In genomic region chr6:157095084-157095483, GRCh38 we compare ENCODE assay signal across 18 cellular contexts.
DNase-seq lines count a peak whose midpoint lies in the region; ATAC-seq and TF ChIP-seq lines count a peak whose summit lies in the region.
"Had no signal": no experiment of that assay in that cellular context is flagged by ENCODE, and none has a peak within 500 bp of the region (broad histone marks: within the 10 kb centered on the region; RNA-seq: fewer than 3 reads in every experiment).

No MANE protein-coding gene starts in this region.

- no peaks in the 10 kb centered on the region for H3K27me3 Mint-ChIP-seq in CD8-positive, alpha-beta T cell (ENCODE audit: low read depth)
- H3K27me3 Mint-ChIP-seq in activated B cell treated with CpG ODN at 0.5 μM for 24 hours (no peaks in the 10 kb centered on the region), memory B cell (no peaks in the 10 kb centered on the region), progenitor cell of endocrine pancreas (no peaks in the 10 kb centered on the region)

- peaks cover 11% of the 10 kb centered on the region for H3K4me1 ChIP-seq in CD8-positive, alpha-beta T cell (ENCODE audit: insufficient read depth, low read length)
- H3K4me1 ChIP-seq: SJCRH30 had no signal

- peaks cover 46% of the 10 kb centered on the region for H3K36me3 Mint-ChIP-seq in CD8-positive, alpha-beta T cell
- H3K36me3 Mint-ChIP-seq in activated B cell treated with CpG ODN at 0.5 μM for 24 hours (ENCODE audit: low read depth) (peaks cover 52% of the 10 kb centered on the region), memory B cell (peaks cover 22% of the 10 kb centered on the region), progenitor cell of endocrine pancreas (ENCODE audit: insufficient read depth) (peaks cover 9% of the 10 kb centered on the region)

- no peaks in the 10 kb centered on the region for H3K9me3 Mint-ChIP-seq in CD8-positive, alpha-beta T cell
- H3K9me3 Mint-ChIP-seq in activated B cell treated with CpG ODN at 0.5 μM for 24 hours, result no peaks in the 10 kb centered on the region
- H3K9me3 Mint-ChIP-seq in memory B cell, result no peaks in the 10 kb centered on the region
- no peaks in the 10 kb centered on the region for H3K9me3 Mint-ChIP-seq in progenitor cell of endocrine pancreas (ENCODE audit: low read depth)
- H3K9me3 Mint-ChIP-seq: CD14-positive monocyte had no signal

- H3K36me3 ChIP-seq in CD8-positive, alpha-beta T cell (ENCODE audit: insufficient read depth, low read length), result no peaks in the 10 kb centered on the region

- CTCF ChIA-PET in CD8-positive, alpha-beta T cell (lab: Charles Lee), result no interaction called here
- CTCF ChIA-PET in activated B cell treated with CpG ODN at 0.5 μM for 24 hours (lab: Charles Lee), result interaction anchor here (2.2 kb wide), 1 partner anchor 60 kb away, joined by 6 read pairs; no protein-coding TSS in a partner anchor

- peaks cover 40% of the 10 kb centered on the region for H3K4me1 Mint-ChIP-seq in CD8-positive, alpha-beta T cell (ENCODE audit: low read depth)
- peaks cover 62% of the 10 kb centered on the region for H3K4me1 Mint-ChIP-seq in activated B cell treated with CpG ODN at 0.5 μM for 24 hours
- H3K4me1 Mint-ChIP-seq in memory B cell, result peaks cover 33% of the 10 kb centered on the region
- peaks cover 62% of the 10 kb centered on the region for H3K4me1 Mint-ChIP-seq in progenitor cell of endocrine pancreas (ENCODE audit: low read depth)

- no peak for ATAC-seq in CD8-positive, alpha-beta T cell
- no peak for ATAC-seq in activated B cell treated with CpG ODN at 0.5 μM for 24 hours (ENCODE audit: low read depth)
- ATAC-seq in memory B cell (ENCODE audit: low read depth), result no peak
- ATAC-seq in HG03097 (IDR thresholded peaks at IDR 0.05; ENCODE audit: low FRiP score, unreplicated experiment), result no peak
- ATAC-seq: Panc1 had no signal

- POLR2A ChIA-PET in CD8-positive, alpha-beta T cell (lab: Charles Lee), result no interaction called here
- POLR2A ChIA-PET in activated B cell treated with CpG ODN at 0.5 μM for 24 hours (lab: Charles Lee), result no interaction called here

- no peak overlapping the region for H3K4me3 Mint-ChIP-seq in CD8-positive, alpha-beta T cell
- H3K4me3 Mint-ChIP-seq in activated B cell treated with CpG ODN at 0.5 μM for 24 hours (no peak overlapping the region), memory B cell (no peak overlapping the region), progenitor cell of endocrine pancreas (ENCODE audit: low read depth) (no peak overlapping the region)
- H3K4me3 Mint-ChIP-seq: CD14-positive monocyte had no signal

- H3K27ac Mint-ChIP-seq in CD8-positive, alpha-beta T cell, result peak overlapping the region; percentile 84
- peak overlapping the region; percentile 47 for H3K27ac Mint-ChIP-seq in activated B cell treated with CpG ODN at 0.5 μM for 24 hours
- peak overlapping the region; percentile 75 for H3K27ac Mint-ChIP-seq in memory B cell
- H3K27ac Mint-ChIP-seq in progenitor cell of endocrine pancreas, result peak overlapping the region; percentile 63
- H3K27ac Mint-ChIP-seq: CD14-positive monocyte had no signal

- no peak for TF ChIP-seq CTCF in CD8-positive, alpha-beta T cell (IDR thresholded peaks at IDR 0.05)
- TF ChIP-seq CTCF in activated B cell treated with CpG ODN at 0.5 μM for 24 hours (IDR thresholded peaks at IDR 0.05) (no peak), progenitor cell of endocrine pancreas (IDR thresholded peaks at IDR 0.05; ENCODE audit: unreplicated experiment) (no peak)

- H3K27me3 ChIP-seq in CD8-positive, alpha-beta T cell (ENCODE audit: insufficient read depth, low read length), result no peaks in the 10 kb centered on the region
- H3K27me3 ChIP-seq: SJCRH30 had no signal

- H3K9me3 ChIP-seq in CD8-positive, alpha-beta T cell (ENCODE audit: low read length), result no peaks in the 10 kb centered on the region
- H3K9me3 ChIP-seq: Caco-2, SJCRH30 had no signal

- H3K27ac ChIP-seq in CD8-positive, alpha-beta T cell (ENCODE audit: low read depth, low read length), result no peak overlapping the region
- H3K27ac ChIP-seq: SJCRH30 had no signal

- H3K4me3 ChIP-seq in CD8-positive, alpha-beta T cell (ENCODE audit: low read depth, low read length), result no peak overlapping the region
- H3K4me3 ChIP-seq: SJCRH30 had no signal

- DNase-seq in CD8-positive, alpha-beta T cell, result no peak
- no peak for DNase-seq in activated B cell treated with CpG ODN at 0.5 μM for 24 hours
- no peak for DNase-seq in memory B cell (ENCODE audit: low spot score in 2 of 2)
- no peak for DNase-seq in progenitor cell of endocrine pancreas (ENCODE audit: low spot score, unreplicated experiment)
- no peak for DNase-seq in NCI-H510A (lab: John Stamatoyannopoulos, UW)
- DNase-seq in hypothalamus (lab: John Stamatoyannopoulos, UW), result no peak
- DNase-seq: AML-193, Caco-2, H7, KG1, NCI-H1105 treated with DMSO at 0.1 percent for 48 hours, NCI-H1694, NCI-H2081 treated with DMSO at 0.1 percent for 48 hours, NCI-H446 treated with DMSO at 0.1 percent for 48 hours, SJCRH30 had no signal

- intact Hi-C loops in CD8-positive, alpha-beta T cell (cut with DNase I, micrococcal nuclease), result no loop called here
- intact Hi-C loops in activated B cell treated with CpG ODN at 0.5 μM for 24 hours (cut with micrococcal nuclease), result no loop called here
